In genomic region chr4:156949373-156949814, GRCh38 we compare ENCODE assay signal across 12 cellular contexts. TPM values are rescaled to one million over a fixed set of nuclear protein-coding genes. Genes with fewer than 3 reads are reported as not detected.
A peak's percentile ranks its signal among the peaks of the same experiment; 100 is the strongest.
DNase-seq lines count a peak whose midpoint lies in the region; ATAC-seq and TF ChIP-seq lines count a peak whose summit lies in the region.
"Had no signal": no experiment of that assay in that cellular context is flagged by ENCODE, and none has a peak within 500 bp of the region (broad histone marks: within the 10 kb centered on the region; RNA-seq: fewer than 3 reads in every experiment).

No MANE protein-coding gene starts in this region.

- no peak overlapping the region for H3K4me3 Mint-ChIP-seq in CD4-positive, alpha-beta memory T cell
- H3K4me3 Mint-ChIP-seq: activated CD8-positive, alpha-beta T cell treated with anti-CD3 and anti-CD28 coated beads, Interleukin-2, amount 10 ng/mL, durations not matched to agents 7 days and 5 days; CD4-positive, CD25-positive, alpha-beta regulatory T cell; natural killer cell had no signal

- H3K4me1 ChIP-seq in PC-9 (replicated peaks; ENCODE audit: insufficient read depth) (peaks cover 14% of the 10 kb centered on the region; the same call in 1 of the 2 replicates), fibroblast of lung (ENCODE audit: control insufficient read depth, extremely low read depth, insufficient read depth, low read length) (peaks cover 31% of the 10 kb centered on the region), suprapubic skin (peaks cover 46% of the 10 kb centered on the region)
- no peaks in the 10 kb centered on the region for H3K4me1 ChIP-seq in CD4-positive, alpha-beta memory T cell (ENCODE audit: insufficient read depth, low read length)

- WGBS in suprapubic skin, result 36% methylated on average over 2 of the region's 2 CpGs

- H4K20me1 ChIP-seq in PC-9 (ENCODE audit: insufficient read depth) (no peaks in the 10 kb centered on the region), fibroblast of lung (ENCODE audit: control insufficient read depth, extremely low read depth, insufficient read depth, low read length) (no peaks in the 10 kb centered on the region)

- no peak overlapping the region; the same call in 1 of the 2 replicates for H2AFZ ChIP-seq in PC-9
- no peak overlapping the region for H2AFZ ChIP-seq in fibroblast of lung (ENCODE audit: low read length)

- no peak overlapping the region for H3K27ac Mint-ChIP-seq in CD4-positive, alpha-beta memory T cell
- H3K27ac Mint-ChIP-seq: activated CD8-positive, alpha-beta T cell treated with anti-CD3 and anti-CD28 coated beads, Interleukin-2, amount 10 ng/mL, durations not matched to agents 7 days and 5 days; CD4-positive, CD25-positive, alpha-beta regulatory T cell; natural killer cell had no signal

- ATAC-seq in omental fat pad (ENCODE audit: low FRiP score), result peak; percentile 90
- ATAC-seq: activated CD8-positive, alpha-beta T cell treated with anti-CD3 and anti-CD28 coated beads, Interleukin-2, amount 10 ng/mL, durations not matched to agents 7 days and 5 days; natural killer cell had no signal

- H3K4me2 ChIP-seq in PC-9 (peak overlapping the region; percentile 22; the same call in 1 of the 2 replicates), fibroblast of lung (ENCODE audit: extremely low read depth, insufficient read depth, low read length) (peak overlapping the region; percentile 27)

- H3K9ac ChIP-seq in fibroblast of lung (ENCODE audit: insufficient read depth, low read length), result no peak overlapping the region

- no peak for TF ChIP-seq CTCF in AG10803 (conservative IDR thresholded peaks at IDR 0.05; ENCODE audit: low read length)
- TF ChIP-seq CTCF in PC-9 (conservative IDR thresholded peaks at IDR 0.05), result no peak
- no peak for TF ChIP-seq CTCF in fibroblast of lung (conservative IDR thresholded peaks at IDR 0.05 in 1 of 2, IDR thresholded peaks at IDR 0.05 in 1 of 2; ENCODE audit: low read depth in 1 of 2, low read length in 2 of 2)
- TF ChIP-seq CTCF in omental fat pad (IDR thresholded peaks at IDR 0.05), result no peak
- TF ChIP-seq CTCF in suprapubic skin (IDR thresholded peaks at IDR 0.05), result no peak

- CTCF ChIA-PET in PC-9 (lab: Charles Lee), result interaction anchor here (0.6 kb wide), 1 partner anchor 14 kb away, joined by 8 read pairs; no protein-coding TSS in a partner anchor
- CTCF ChIA-PET in CD4-positive, alpha-beta memory T cell (lab: Charles Lee; ENCODE audit: partially characterized antibody), result no interaction called here

- no peaks in the 10 kb centered on the region for H3K27me3 Mint-ChIP-seq in CD4-positive, alpha-beta memory T cell
- H3K27me3 Mint-ChIP-seq: CD4-positive, CD25-positive, alpha-beta regulatory T cell had no signal

- intact Hi-C loops in PC-9 (cut with micrococcal nuclease; ENCODE audit: unreplicated experiment), result loop anchor here (2.0 to 5.0 kb wide), 2 partner anchors 19 to 177 kb away; no protein-coding TSS in a partner anchor
- intact Hi-C loops in CD4-positive, alpha-beta memory T cell (cut with micrococcal nuclease), result no loop called here

- H3K79me2 ChIP-seq in PC-9 (ENCODE audit: low read depth) (no peaks in the 10 kb centered on the region), fibroblast of lung (ENCODE audit: control insufficient read depth, insufficient read depth, low read length) (peaks cover 82% of the 10 kb centered on the region)

- H3K27me3 ChIP-seq in PC-9 (ENCODE audit: insufficient read depth, low read depth), result no peaks in the 10 kb centered on the region
- no peaks in the 10 kb centered on the region for H3K27me3 ChIP-seq in fibroblast of lung (ENCODE audit: control insufficient read depth, insufficient read depth, low read length)
- no peaks in the 10 kb centered on the region for H3K27me3 ChIP-seq in CD4-positive, alpha-beta memory T cell (ENCODE audit: insufficient read depth, low read length)
- no peaks in the 10 kb centered on the region for H3K27me3 ChIP-seq in suprapubic skin

- H3K27ac ChIP-seq in PC-9 (peak overlapping the region; percentile 65), fibroblast of lung (ENCODE audit: insufficient read depth, low read length) (peak overlapping the region; percentile 31), suprapubic skin (no peak overlapping the region)
- no peak overlapping the region for H3K27ac ChIP-seq in CD4-positive, alpha-beta memory T cell (ENCODE audit: low read depth, low read length)

- BruUV-seq in PC-9 (replicated peaks; lab: Mats Ljungman, UMichigan), result no TSS peak

- DNase-seq in AG10803 (ENCODE audit: low read depth) (peak; percentile 79), PC-9 (peak in 1 of 2 experiments; percentile 71), fibroblast of lung (ENCODE audit: low read depth in 2 of 2) (peak; percentile 89 to 96), omental fat pad (ENCODE audit: low spot score) (no peak), suprapubic skin (ENCODE audit: low spot score in 2 of 2) (no peak), NCI-H146 treated with DMSO at 0.1 percent for 48 hours (lab: John Stamatoyannopoulos, UW; ENCODE audit: unreplicated experiment) (no peak)
- DNase-seq in CD4-positive, alpha-beta memory T cell, result no peak
- DNase-seq in central memory CD4-positive, alpha-beta T cell, result no peak
- DNase-seq: activated CD8-positive, alpha-beta T cell treated with anti-CD3 and anti-CD28 coated beads, Interleukin-2, amount 10 ng/mL, durations not matched to agents 7 days and 5 days; CD4-positive, CD25-positive, alpha-beta regulatory T cell; natural killer cell; RPMI8226 had no signal

- TF ChIP-seq POLR2A in suprapubic skin (IDR thresholded peaks at IDR 0.05), result no peak

- peaks cover 10% of the 10 kb centered on the region; the same call in 1 of the 2 replicates for H3F3A ChIP-seq in PC-9 (ENCODE audit: insufficient read depth, low read depth)

- POLR2A ChIA-PET in PC-9 (lab: Charles Lee; ENCODE audit: unreplicated experiment), result interaction anchor here (0.6 to 0.7 kb wide), 2 partner anchors 7 to 13 kb away, joined by 5 to 6 read pairs; no protein-coding TSS in a partner anchor
- POLR2A ChIA-PET in CD4-positive, alpha-beta memory T cell (lab: Charles Lee; ENCODE audit: partially characterized antibody), result no interaction called here

- no peaks in the 10 kb centered on the region for H3K9me2 ChIP-seq in PC-9 (ENCODE audit: insufficient read depth)

- no peaks in the 10 kb centered on the region for H3K4me1 Mint-ChIP-seq in CD4-positive, alpha-beta memory T cell
- H3K4me1 Mint-ChIP-seq: CD4-positive, CD25-positive, alpha-beta regulatory T cell; natural killer cell had no signal

- H3K4me3 ChIP-seq in AG10803 (ENCODE audit: low read length) (no peak overlapping the region), PC-9 (no peak overlapping the region), fibroblast of lung (replicated peaks in 1 of 4; ENCODE audit: control extremely low read depth in 1 of 4, insufficient read depth in 1 of 4, low read depth in 3 of 4, low read length in 4 of 4) (no peak overlapping the region), suprapubic skin (no peak overlapping the region)
- no peak overlapping the region for H3K4me3 ChIP-seq in CD4-positive, alpha-beta memory T cell (ENCODE audit: low read length in 2 of 2)

- no peaks in the 10 kb centered on the region for H3K36me3 ChIP-seq in PC-9 (ENCODE audit: low read depth)
- no peaks in the 10 kb centered on the region for H3K36me3 ChIP-seq in fibroblast of lung (ENCODE audit: control insufficient read depth, insufficient read depth, low read length)
- no peaks in the 10 kb centered on the region for H3K36me3 ChIP-seq in CD4-positive, alpha-beta memory T cell (ENCODE audit: insufficient read depth, low read length)
- no peaks in the 10 kb centered on the region for H3K36me3 ChIP-seq in suprapubic skin

- TF ChIP-seq EP300 in suprapubic skin (IDR thresholded peaks at IDR 0.05), result no peak

- H3K36me3 Mint-ChIP-seq in CD4-positive, alpha-beta memory T cell, result no peaks in the 10 kb centered on the region
- H3K36me3 Mint-ChIP-seq: CD4-positive, CD25-positive, alpha-beta regulatory T cell; natural killer cell had no signal

- peaks cover 0 to 5% (median 0%) of the 10 kb centered on the region in 8 donors for H3K9me3 Mint-ChIP-seq in CD4-positive, alpha-beta memory T cell

- H3K9me3 ChIP-seq in PC-9 (ENCODE audit: insufficient read depth, low read depth), result no peaks in the 10 kb centered on the region
- no peaks in the 10 kb centered on the region for H3K9me3 ChIP-seq in fibroblast of lung (ENCODE audit: control insufficient read depth, insufficient read depth, low read depth, low read length)
- no peaks in the 10 kb centered on the region for H3K9me3 ChIP-seq in CD4-positive, alpha-beta memory T cell (ENCODE audit: control insufficient read depth in 1 of 2, low read length in 2 of 2)
- no peaks in the 10 kb centered on the region for H3K9me3 ChIP-seq in suprapubic skin

RNA-seq across cellular contexts. Expression of gene PDGFC, which starts 22.2 kb away (rescaled TPM):
- total RNA-seq in PC-9 (2021) (28.7 and 33.1 TPM in 2 replicates), fibroblast of lung (67.3 and 103 TPM in 2 replicates), omental fat pad (10 to 100 TPM; 22.5 to 38.2 (median 33.1) TPM), suprapubic skin (10 to 100 TPM; 12.0 to 26.4 (median 22.4) TPM)
- 43.4 and 55.3 TPM in 2 replicates for polyA plus RNA-seq in fibroblast of lung
- polyA plus RNA-seq in fibroblast of lung (2012), result 46.0 and 65.9 TPM in 2 replicates
- 44.5 and 45.4 TPM in 2 replicates for polyA minus RNA-seq in fibroblast of lung (ENCODE audit: low replicate concordance)
- total RNA-seq in CD4-positive, alpha-beta memory T cell, result under 1 TPM in 1 of 2 experiments, not detected in 1; 0.29 TPM
- not detected for polyA plus RNA-seq in CD4-positive, alpha-beta memory T cell
- total RNA-seq: activated CD8-positive, alpha-beta T cell treated with anti-CD3 and anti-CD28 coated beads, Interleukin-2, amount 10 ng/mL, durations not matched to agents 7 days and 5 days had no signal
- polyA plus RNA-seq: CD4-positive, CD25-positive, alpha-beta regulatory T cell had no signal

Comparison
In these comparisons a context has a peak if more than half of its experiments do, and no peak if none do; other contexts are left out.
1. DNase-seq: peak in AG10803 (single experiment) and fibroblast of lung (2 of 2); none in omental fat pad (single experiment), CD4-positive, alpha-beta memory T cell (0 of 5), central memory CD4-positive, alpha-beta T cell (single experiment), suprapubic skin (0 of 2) and NCI-H146 treated with DMSO at 0.1 percent for 48 hours (single experiment).
2. H3K27ac ChIP-seq: peak in PC-9 (single experiment) and fibroblast of lung (single experiment); none in CD4-positive, alpha-beta memory T cell (single experiment) and suprapubic skin (single experiment).
3. RNA of gene PDGFC, which starts 22.2 kb away (total RNA-seq): 67.3 to 103 TPM in fibroblast of lung, 22.5 to 38.2 TPM in omental fat pad, 28.7 to 33.1 TPM in PC-9 and 12.0 to 26.4 TPM in suprapubic skin; 0.29 TPM in CD4-positive, alpha-beta memory T cell; every median in the first group is over 10 times any median in the second.